16 cellular contexts compared by ENCODE assay signal in the genomic region with DNA sequence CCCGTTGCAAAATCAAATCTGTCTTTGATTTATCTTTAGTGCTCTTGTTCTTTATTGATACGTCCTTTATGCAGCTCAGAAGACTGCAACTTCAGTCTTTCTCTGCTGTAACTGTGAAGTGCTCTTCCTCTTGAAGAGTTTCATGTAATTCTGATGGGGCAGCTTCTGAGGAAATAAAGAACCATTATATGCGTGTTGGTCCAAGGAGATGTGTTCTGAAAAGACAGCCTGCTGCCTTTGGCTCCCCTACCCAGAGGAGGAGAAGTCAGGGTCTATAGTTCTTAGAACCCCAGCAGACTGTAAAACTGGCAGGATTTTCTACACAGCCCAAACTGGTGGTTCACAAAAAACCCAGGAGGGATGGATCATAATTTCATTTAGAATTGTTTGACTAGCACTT.
"Had no signal": no experiment of that assay in that cellular context is flagged by ENCODE, and none has a peak within 500 bp of the region (broad histone marks: within the 10 kb centered on the region; RNA-seq: fewer than 3 reads in every experiment).

No MANE protein-coding gene starts in this region.

- H3K27ac Mint-ChIP-seq: activated naive CD4-positive, alpha-beta T cell treated with anti-CD3 and anti-CD28 coated beads, Interleukin-2, amount 50 U/mL, for 72 hours; mesothelial cell of epicardium; natural killer cell treated with Interleukin-12 subunit alpha and Interleukin-12 subunit beta and Interleukin-15 and Interleukin-18, amount 100 ng/mL, for 72 hours; stimulated activated naive B cell treated with anti-CD40 and anti-IgM and Interleukin-4, amounts not matched to agents 10 μg/mL and 1 μg/mL and 100 μg/mL, for 72 hours had no signal

- H3K36me3 Mint-ChIP-seq: activated naive CD4-positive, alpha-beta T cell treated with anti-CD3 and anti-CD28 coated beads, Interleukin-2, amount 50 U/mL, for 72 hours; mesothelial cell of epicardium; natural killer cell treated with Interleukin-12 subunit alpha and Interleukin-12 subunit beta and Interleukin-15 and Interleukin-18, amount 100 ng/mL, for 72 hours; stimulated activated naive B cell treated with anti-CD40 and anti-IgM and Interleukin-4, amounts not matched to agents 10 μg/mL and 1 μg/mL and 100 μg/mL, for 72 hours had no signal

- ATAC-seq: activated naive CD4-positive, alpha-beta T cell treated with anti-CD3 and anti-CD28 coated beads, Interleukin-2, amount 50 U/mL, for 72 hours; gastroesophageal sphincter; left cardiac atrium; lower lobe of right lung; natural killer cell treated with Interleukin-12 subunit alpha and Interleukin-12 subunit beta and Interleukin-15 and Interleukin-18, amount 100 ng/mL, for 72 hours; stimulated activated naive B cell treated with anti-CD40 and anti-IgM and Interleukin-4, amounts not matched to agents 10 μg/mL and 1 μg/mL and 100 μg/mL, for 72 hours had no signal

- H3K36me3 ChIP-seq: uterus, WERI-Rb-1 had no signal

- H3K4me1 Mint-ChIP-seq: stimulated activated naive B cell treated with anti-CD40 and anti-IgM and Interleukin-4, amounts not matched to agents 10 μg/mL and 1 μg/mL and 100 μg/mL, for 72 hours had no signal

- H3K9me3 ChIP-seq: gastroesophageal sphincter, lower lobe of right lung, tibial nerve, uterus had no signal

- DNase-seq: activated CD4-positive, alpha-beta T cell treated with anti-CD3 and anti-CD28 coated beads for 1 hour; activated CD4-positive, alpha-beta T cell treated with anti-CD3 and anti-CD28 coated beads, Interleukin-2, amount 50 U/mL, for 4 hours; activated gamma-delta T cell treated with Interleukin-2 at 50 U/mL for 16 hours; dorsolateral prefrontal cortex; left cardiac atrium; lower lobe of right lung; occipital lobe; stimulated activated naive B cell treated with anti-CD40 and anti-IgM and Interleukin-4, amounts not matched to agents 10 μg/mL and 1 μg/mL and 100 μg/mL, for 72 hours; T-helper 2 cell; uterus; WERI-Rb-1 had no signal

- H3K27ac ChIP-seq: gastroesophageal sphincter, lower lobe of right lung, uterus, WERI-Rb-1 had no signal

- H3K27me3 Mint-ChIP-seq: natural killer cell treated with Interleukin-12 subunit alpha and Interleukin-12 subunit beta and Interleukin-15 and Interleukin-18, amount 100 ng/mL, for 72 hours; stimulated activated naive B cell treated with anti-CD40 and anti-IgM and Interleukin-4, amounts not matched to agents 10 μg/mL and 1 μg/mL and 100 μg/mL, for 72 hours had no signal

- H3K9me3 Mint-ChIP-seq: activated naive CD4-positive, alpha-beta T cell treated with anti-CD3 and anti-CD28 coated beads, Interleukin-2, amount 50 U/mL, for 72 hours; mesothelial cell of epicardium; natural killer cell treated with Interleukin-12 subunit alpha and Interleukin-12 subunit beta and Interleukin-15 and Interleukin-18, amount 100 ng/mL, for 72 hours; stimulated activated naive B cell treated with anti-CD40 and anti-IgM and Interleukin-4, amounts not matched to agents 10 μg/mL and 1 μg/mL and 100 μg/mL, for 72 hours had no signal

- H3K4me3 ChIP-seq: gastroesophageal sphincter, lower lobe of right lung, tibial nerve, uterus had no signal

- H3K27me3 ChIP-seq: dorsolateral prefrontal cortex, gastroesophageal sphincter, tibial nerve, uterus had no signal

- H3K4me3 Mint-ChIP-seq: mesothelial cell of epicardium; natural killer cell treated with Interleukin-12 subunit alpha and Interleukin-12 subunit beta and Interleukin-15 and Interleukin-18, amount 100 ng/mL, for 72 hours; stimulated activated naive B cell treated with anti-CD40 and anti-IgM and Interleukin-4, amounts not matched to agents 10 μg/mL and 1 μg/mL and 100 μg/mL, for 72 hours had no signal

- H3K4me1 ChIP-seq: gastroesophageal sphincter, uterus had no signal
